In genomic region chr12:12883369-12884001, GRCh38 we compare ENCODE assay signal across 13 cellular contexts. TPM values are rescaled to one million over a fixed set of nuclear protein-coding genes. Genes with fewer than 3 reads are reported as not detected.
DNase-seq lines count a peak whose midpoint lies in the region; TF ChIP-seq lines count a peak whose summit lies in the region.
"Had no signal": no experiment of that assay in that cellular context is flagged by ENCODE, and none has a peak within 500 bp of the region (broad histone marks: within the 10 kb centered on the region; RNA-seq: fewer than 3 reads in every experiment).

No MANE protein-coding gene starts in this region.

- TF ChIP-seq EP300 in stomach (IDR thresholded peaks at IDR 0.05), result no peak

- no peaks in the 10 kb centered on the region for H3K36me3 ChIP-seq in HAP-1 (replicated peaks)
- H3K36me3 ChIP-seq in stomach, result no peaks in the 10 kb centered on the region
- H3K36me3 ChIP-seq: left ventricle myocardium inferior had no signal

- DNase-seq in HAP-1 (ENCODE audit: low spot score in 2 of 2), result peak; percentile 16 to 17
- peak; percentile 94 for DNase-seq in amniotic epithelial cell (ENCODE audit: low read depth)
- DNase-seq in iris pigment epithelial cell (ENCODE audit: low read depth), result peak; percentile 90
- peak; percentile 47 for DNase-seq in stomach
- no peak for DNase-seq in GM13977 (ENCODE audit: low spot score)
- no peak for DNase-seq in stimulated activated CD4-positive, alpha-beta T cell treated with anti-CD3 and anti-CD28 coated beads, Interleukin-2, amount 100 ng/mL, for 48 hours
- DNase-seq in NCI-H1694 (lab: John Stamatoyannopoulos, UW), result no peak
- DNase-seq in NCI-H1048 (lab: John Stamatoyannopoulos, UW), result no peak
- DNase-seq: COR-L47, left ventricle myocardium inferior, NCI-H2029 treated with DMSO at 0.1 percent for 48 hours, psoas muscle, testis had no signal

- intact Hi-C loops in stomach (cut with DNase I; ENCODE audit: low total_unique reads), result no loop called here

- 41 to 66% (median 50%) methylated on average over 6 of the region's 6 CpGs for WGBS in stomach, 5 donors

- H3K9me3 ChIP-seq in HAP-1 (no peaks in the 10 kb centered on the region), stomach (no peaks in the 10 kb centered on the region)
- H3K9me3 ChIP-seq: left ventricle myocardium inferior, psoas muscle, testis had no signal

- H3K4me1 ChIP-seq in HAP-1, result peaks cover 5% of the 10 kb centered on the region; the same call in 1 of the 2 replicates
- H3K4me1 ChIP-seq in stomach, result peaks cover 0 to 29% (median 10%) of the 10 kb centered on the region in 4 donors
- H3K4me1 ChIP-seq: left ventricle myocardium inferior, psoas muscle had no signal

- H3K4me3 ChIP-seq in HAP-1 (no peak overlapping the region), stomach (no peak overlapping the region)
- H3K4me3 ChIP-seq: left ventricle myocardium inferior, psoas muscle, testis had no signal

- H3K27me3 ChIP-seq in HAP-1 (ENCODE audit: low read depth), result no peaks in the 10 kb centered on the region
- H3K27me3 ChIP-seq in stomach, result no peaks in the 10 kb centered on the region
- H3K27me3 ChIP-seq: testis had no signal

- no peak for TF ChIP-seq POLR2A in stomach (IDR thresholded peaks at IDR 0.05)

- TF ChIP-seq CTCF in stomach (IDR thresholded peaks at IDR 0.05) (no peak), GM13977 (IDR thresholded peaks at IDR 0.05; ENCODE audit: extremely low read depth, insufficient read depth, missing control alignments) (no peak)

- in situ Hi-C loops in HAP-1 (cut with MboI; ENCODE audit: low sequenced_read_pairs), result no loop called here
- in situ Hi-C loops in GM13977 (cut with MboI; ENCODE audit: low pct_unique_long_range_greater_than_20kb, low sequenced_read_pairs, unreplicated experiment), result no loop called here

- H3K27ac ChIP-seq in stomach, result peak overlapping the region; percentile 47 to 83 (median 64)
- H3K27ac ChIP-seq: left ventricle myocardium inferior, psoas muscle had no signal

RNA-seq across cellular contexts. Expression of gene GPRC5A, which starts 7.9 kb away (rescaled TPM):
- 100 to 1,000 TPM in 1 of 5 donors, 10 to 100 TPM in 2, 1 to 10 TPM in 1, under 1 TPM in 1; 0.58 to 112 (median 39.5) TPM for total RNA-seq in stomach
- polyA plus RNA-seq in stomach, result 10 to 100 TPM in 1 of 3 donors, 1 to 10 TPM in 2; 4.0 to 89.1 (median 8.4) TPM

Comparison
In these comparisons a context has a peak if more than half of its experiments do, and no peak if none do; other contexts are left out.
1. DNase-seq: peak in HAP-1 (2 of 2), amniotic epithelial cell (single experiment), iris pigment epithelial cell (single experiment) and stomach (single experiment); none in GM13977 (single experiment), stimulated activated CD4-positive, alpha-beta T cell treated with anti-CD3 and anti-CD28 coated beads, Interleukin-2, amount 100 ng/mL, for 48 hours (0 of 2), NCI-H1694 (single experiment) and NCI-H1048 (single experiment).